In the genomic region with DNA sequence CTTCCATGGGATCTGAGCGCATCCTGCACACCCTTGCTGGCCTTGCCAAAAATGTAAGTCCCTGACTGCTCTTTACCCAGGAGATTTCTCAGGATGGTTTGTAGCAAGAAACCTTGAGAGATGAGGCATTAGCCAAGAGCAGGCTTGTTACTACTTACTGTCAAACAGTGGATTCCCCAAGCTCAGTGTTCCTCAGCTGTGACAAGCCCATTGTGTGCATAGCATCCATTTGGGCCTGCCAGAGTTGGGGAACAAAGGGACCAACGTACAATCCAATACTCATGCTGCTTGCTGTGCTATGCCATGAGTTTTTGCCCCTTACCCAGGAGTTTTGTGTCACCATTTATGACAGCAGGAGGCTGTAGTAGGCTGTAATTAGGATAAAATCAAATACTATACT, we compare ENCODE assay signal across 1 cellular context.
TF ChIP-seq lines count a peak whose summit lies in the region.

No MANE protein-coding gene starts in this region.

TF ChIP-seq in IMR-90, 13 proteins besides CTCF, POLR2A, EP300 and RAD21 (continued from another document):
- TF ChIP-seq RFX5 (IDR thresholded peaks at IDR 0.05; ENCODE audit: low read depth, low read length) (no peak), BHLHE40 (IDR thresholded peaks at IDR 0.05; ENCODE audit: low read depth, low read length) (no peak), MAZ (IDR thresholded peaks at IDR 0.05; ENCODE audit: borderline replicate concordance, low read depth, low read length) (no peak)
